1 cellular context compared by ENCODE assay signal in genomic region chr20:5119435-5120188, GRCh38.
TF ChIP-seq lines count a peak whose summit lies in the region.

PCNA (minus strand) TSS chr20:5119958; CDS start chr20:5119798, 160 bp downstream.

TF ChIP-seq in K562, 482 proteins besides CTCF, POLR2A, EP300 and RAD21 (continued from another document):
- TF ChIP-seq MTA3 (IDR thresholded peaks at IDR 0.05; ENCODE audit: borderline replicate concordance) (peak; percentile 81; the same call in 1 of the 2 replicates), ZNF324 (CRISPR knock-in tag; IDR thresholded peaks at IDR 0.05) (0 out of 2 replicates have a peak, but pooled peaks have one; percentile 29), ID3 (CRISPR knock-in tag; IDR thresholded peaks at IDR 0.05) (no peak), ID3 (tag; IDR thresholded peaks at IDR 0.05) (peak; percentile 72), ZNF780A (CRISPR knock-in tag; IDR thresholded peaks at IDR 0.05) (no peak), ESRRB (CRISPR knock-in tag; IDR thresholded peaks at IDR 0.05; ENCODE audit: borderline replicate concordance) (no peak), TEAD4 (IDR thresholded peaks at IDR 0.05; ENCODE audit: low read length) (peak; percentile 27; the same call in 1 of the 2 replicates), TEAD4 (CRISPR knock-in tag; IDR thresholded peaks at IDR 0.05; ENCODE audit: borderline replicate concordance) (peak; percentile 96; the same call in 1 of the 2 replicates), IRF2 (CRISPR knock-in tag; IDR thresholded peaks at IDR 0.05) (peak; percentile 96; the same call in 1 of the 2 replicates), PTBP1 (IDR thresholded peaks at IDR 0.05; ENCODE audit: low read depth, low read length) (0 out of 2 replicates have a peak, but pooled peaks have one; percentile 24), FOSL1 (tag; conservative IDR thresholded peaks at IDR 0.05) (0 out of 2 replicates have a peak, but pooled peaks have one; percentile 21), TCF7L2 (IDR thresholded peaks at IDR 0.05; ENCODE audit: low read depth, low read length) (no peak), RBM22 (IDR thresholded peaks at IDR 0.05; ENCODE audit: low read depth, low read length, poor library complexity, severe bottlenecking) (peak; percentile 58), NFIC (IDR thresholded peaks at IDR 0.05) (peak; percentile 48), FIP1L1 (IDR thresholded peaks at IDR 0.05; ENCODE audit: low read depth, low read length, poor library complexity, severe bottlenecking) (peak; percentile 33), MNT (conservative IDR thresholded peaks at IDR 0.05) (peak; percentile 69 to 84), HNRNPK (IDR thresholded peaks at IDR 0.05; ENCODE audit: low read depth, low read length, poor library complexity, severe bottlenecking) (no peak), ZNF589 (CRISPR knock-in tag; IDR thresholded peaks at IDR 0.05; ENCODE audit: low read depth) (no peak), KAT7 (CRISPR knock-in tag; IDR thresholded peaks at IDR 0.05; ENCODE audit: borderline replicate concordance) (peak; percentile 100), SMARCA5 (IDR thresholded peaks at IDR 0.05) (no peak), E2F4 (CRISPR knock-in tag; IDR thresholded peaks at IDR 0.05; ENCODE audit: low read depth) (peak; percentile 83; the same call in 1 of the 2 replicates), SETDB1 (IDR thresholded peaks at IDR 0.05; ENCODE audit: low read length) (no peak), FOXK1 (CRISPR knock-in tag; IDR thresholded peaks at IDR 0.05; ENCODE audit: borderline replicate concordance) (peak; percentile 99), ADNP (tag; IDR thresholded peaks at IDR 0.05) (no peak), HNRNPLL (IDR thresholded peaks at IDR 0.05; ENCODE audit: low read depth, low read length, poor library complexity, severe bottlenecking) (peak; percentile 74), STAT6 (CRISPR knock-in tag; IDR thresholded peaks at IDR 0.05) (peak; percentile 51; the same call in 1 of the 2 replicates), CTBP1 (IDR thresholded peaks at IDR 0.05; ENCODE audit: borderline replicate concordance) (peak; percentile 90), ZBTB17 (CRISPR knock-in tag; IDR thresholded peaks at IDR 0.05) (0 out of 2 replicates have a peak, but pooled peaks have one; percentile 34), ZNF12 (CRISPR knock-in tag; IDR thresholded peaks at IDR 0.05) (peak; percentile 73; the same call in 1 of the 2 replicates), PCBP1 (IDR thresholded peaks at IDR 0.05; ENCODE audit: low read depth, low read length, poor library complexity, severe bottlenecking) (peak; percentile 7), RB1 (IDR thresholded peaks at IDR 0.05; ENCODE audit: low read depth) (peak; percentile 88; the same call in 1 of the 2 replicates)
- TF ChIP-seq, protein P1, sequence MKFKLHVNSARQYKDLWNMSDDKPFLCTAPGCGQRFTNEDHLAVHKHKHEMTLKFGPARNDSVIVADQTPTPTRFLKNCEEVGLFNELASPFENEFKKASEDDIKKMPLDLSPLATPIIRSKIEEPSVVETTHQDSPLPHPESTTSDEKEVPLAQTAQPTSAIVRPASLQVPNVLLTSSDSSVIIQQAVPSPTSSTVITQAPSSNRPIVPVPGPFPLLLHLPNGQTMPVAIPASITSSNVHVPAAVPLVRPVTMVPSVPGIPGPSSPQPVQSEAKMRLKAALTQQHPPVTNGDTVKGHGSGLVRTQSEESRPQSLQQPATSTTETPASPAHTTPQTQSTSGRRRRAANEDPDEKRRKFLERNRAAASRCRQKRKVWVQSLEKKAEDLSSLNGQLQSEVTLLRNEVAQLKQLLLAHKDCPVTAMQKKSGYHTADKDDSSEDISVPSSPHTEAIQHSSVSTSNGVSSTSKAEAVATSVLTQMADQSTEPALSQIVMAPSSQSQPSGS (CRISPR knock-in tag; IDR thresholded peaks at IDR 0.05), result peak; percentile 89
- TF ChIP-seq, protein P2, sequence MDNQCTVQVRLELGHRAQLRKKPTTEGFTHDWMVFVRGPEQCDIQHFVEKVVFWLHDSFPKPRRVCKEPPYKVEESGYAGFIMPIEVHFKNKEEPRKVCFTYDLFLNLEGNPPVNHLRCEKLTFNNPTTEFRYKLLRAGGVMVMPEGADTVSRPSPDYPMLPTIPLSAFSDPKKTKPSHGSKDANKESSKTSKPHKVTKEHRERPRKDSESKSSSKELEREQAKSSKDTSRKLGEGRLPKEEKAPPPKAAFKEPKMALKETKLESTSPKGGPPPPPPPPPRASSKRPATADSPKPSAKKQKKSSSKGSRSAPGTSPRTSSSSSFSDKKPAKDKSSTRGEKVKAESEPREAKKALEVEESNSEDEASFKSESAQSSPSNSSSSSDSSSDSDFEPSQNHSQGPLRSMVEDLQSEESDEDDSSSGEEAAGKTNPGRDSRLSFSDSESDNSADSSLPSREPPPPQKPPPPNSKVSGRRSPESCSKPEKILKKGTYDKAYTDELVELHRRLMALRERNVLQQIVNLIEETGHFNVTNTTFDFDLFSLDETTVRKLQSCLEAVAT (IDR thresholded peaks at IDR 0.05), result 0 out of 4 replicates have a peak, but pooled peaks have one; percentile 28 to 30
- TF ChIP-seq, protein P3, sequence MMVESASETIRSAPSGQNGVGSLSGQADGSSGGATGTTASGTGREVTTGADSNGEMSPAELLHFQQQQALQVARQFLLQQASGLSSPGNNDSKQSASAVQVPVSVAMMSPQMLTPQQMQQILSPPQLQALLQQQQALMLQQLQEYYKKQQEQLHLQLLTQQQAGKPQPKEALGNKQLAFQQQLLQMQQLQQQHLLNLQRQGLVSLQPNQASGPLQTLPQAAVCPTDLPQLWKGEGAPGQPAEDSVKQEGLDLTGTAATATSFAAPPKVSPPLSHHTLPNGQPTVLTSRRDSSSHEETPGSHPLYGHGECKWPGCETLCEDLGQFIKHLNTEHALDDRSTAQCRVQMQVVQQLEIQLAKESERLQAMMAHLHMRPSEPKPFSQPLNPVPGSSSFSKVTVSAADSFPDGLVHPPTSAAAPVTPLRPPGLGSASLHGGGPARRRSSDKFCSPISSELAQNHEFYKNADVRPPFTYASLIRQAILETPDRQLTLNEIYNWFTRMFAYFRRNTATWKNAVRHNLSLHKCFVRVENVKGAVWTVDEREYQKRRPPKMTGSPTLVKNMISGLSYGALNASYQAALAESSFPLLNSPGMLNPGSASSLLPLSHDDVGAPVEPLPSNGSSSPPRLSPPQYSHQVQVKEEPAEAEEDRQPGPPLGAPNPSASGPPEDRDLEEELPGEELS (CRISPR knock-in tag; IDR thresholded peaks at IDR 0.05; ENCODE audit: borderline replicate concordance), result peak; percentile 100
- TF ChIP-seq, protein P4, sequence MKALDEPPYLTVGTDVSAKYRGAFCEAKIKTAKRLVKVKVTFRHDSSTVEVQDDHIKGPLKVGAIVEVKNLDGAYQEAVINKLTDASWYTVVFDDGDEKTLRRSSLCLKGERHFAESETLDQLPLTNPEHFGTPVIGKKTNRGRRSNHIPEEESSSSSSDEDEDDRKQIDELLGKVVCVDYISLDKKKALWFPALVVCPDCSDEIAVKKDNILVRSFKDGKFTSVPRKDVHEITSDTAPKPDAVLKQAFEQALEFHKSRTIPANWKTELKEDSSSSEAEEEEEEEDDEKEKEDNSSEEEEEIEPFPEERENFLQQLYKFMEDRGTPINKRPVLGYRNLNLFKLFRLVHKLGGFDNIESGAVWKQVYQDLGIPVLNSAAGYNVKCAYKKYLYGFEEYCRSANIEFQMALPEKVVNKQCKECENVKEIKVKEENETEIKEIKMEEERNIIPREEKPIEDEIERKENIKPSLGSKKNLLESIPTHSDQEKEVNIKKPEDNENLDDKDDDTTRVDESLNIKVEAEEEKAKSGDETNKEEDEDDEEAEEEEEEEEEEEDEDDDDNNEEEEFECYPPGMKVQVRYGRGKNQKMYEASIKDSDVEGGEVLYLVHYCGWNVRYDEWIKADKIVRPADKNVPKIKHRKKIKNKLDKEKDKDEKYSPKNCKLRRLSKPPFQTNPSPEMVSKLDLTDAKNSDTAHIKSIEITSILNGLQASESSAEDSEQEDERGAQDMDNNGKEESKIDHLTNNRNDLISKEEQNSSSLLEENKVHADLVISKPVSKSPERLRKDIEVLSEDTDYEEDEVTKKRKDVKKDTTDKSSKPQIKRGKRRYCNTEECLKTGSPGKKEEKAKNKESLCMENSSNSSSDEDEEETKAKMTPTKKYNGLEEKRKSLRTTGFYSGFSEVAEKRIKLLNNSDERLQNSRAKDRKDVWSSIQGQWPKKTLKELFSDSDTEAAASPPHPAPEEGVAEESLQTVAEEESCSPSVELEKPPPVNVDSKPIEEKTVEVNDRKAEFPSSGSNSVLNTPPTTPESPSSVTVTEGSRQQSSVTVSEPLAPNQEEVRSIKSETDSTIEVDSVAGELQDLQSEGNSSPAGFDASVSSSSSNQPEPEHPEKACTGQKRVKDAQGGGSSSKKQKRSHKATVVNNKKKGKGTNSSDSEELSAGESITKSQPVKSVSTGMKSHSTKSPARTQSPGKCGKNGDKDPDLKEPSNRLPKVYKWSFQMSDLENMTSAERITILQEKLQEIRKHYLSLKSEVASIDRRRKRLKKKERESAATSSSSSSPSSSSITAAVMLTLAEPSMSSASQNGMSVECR (CRISPR knock-in tag; IDR thresholded peaks at IDR 0.05), result peak; percentile 99
